21 cellular contexts compared by ENCODE assay signal in the genomic region with DNA sequence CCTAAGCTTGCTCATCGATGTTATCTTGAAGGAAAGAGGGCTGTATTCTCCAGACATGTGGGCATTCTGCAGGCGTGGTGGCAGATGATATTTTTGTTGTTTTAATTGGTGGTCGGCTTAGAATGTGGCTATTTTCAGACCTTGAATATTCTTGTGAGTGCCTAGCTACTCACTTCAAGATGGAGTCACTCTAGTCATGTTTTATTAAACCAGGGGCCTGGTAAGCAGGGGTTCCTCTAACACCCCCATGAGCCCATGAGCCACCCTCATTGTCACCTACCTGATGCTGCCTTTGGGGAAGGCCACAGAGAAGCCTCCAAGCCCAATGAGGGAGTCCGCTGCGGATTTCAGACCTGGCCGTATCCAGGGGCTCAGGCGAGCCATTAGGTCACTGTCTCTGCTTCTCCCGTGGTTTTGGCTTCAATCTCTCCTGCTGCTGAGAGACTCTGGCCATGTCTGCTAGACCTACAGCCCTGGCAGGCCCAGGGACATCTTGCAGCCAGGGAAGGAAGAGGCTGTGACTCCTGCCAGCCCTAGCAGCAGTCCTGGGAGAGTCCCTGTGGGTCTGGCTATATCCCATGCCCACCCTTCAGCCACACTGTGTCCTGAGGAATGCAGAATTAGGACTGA. TPM values are rescaled to one million over a fixed set of nuclear protein-coding genes. Genes with fewer than 3 reads are reported as not detected.
"Had no signal": no experiment of that assay in that cellular context is flagged by ENCODE, and none has a peak within 500 bp of the region (broad histone marks: within the 10 kb centered on the region; RNA-seq: fewer than 3 reads in every experiment).

No MANE protein-coding gene starts in this region.

- H3K4me1 ChIP-seq: psoas muscle, right lobe of liver had no signal

- H3K9me3 Mint-ChIP-seq: activated naive CD4-positive, alpha-beta T cell treated with anti-CD3 and anti-CD28 coated beads for 36 hours; activated T-cell treated with anti-CD3 and anti-CD28 coated beads, Interleukin-2, amount 50 U/mL, for 4 hours; stimulated activated memory B cell treated with anti-CD40 and anti-IgM and Interleukin-4, amounts not matched to agents 10 μg/mL and 1 μg/mL and 100 μg/mL, for 72 hours; WTC11 had no signal

- H3K27ac ChIP-seq: brain microvascular endothelial cell, psoas muscle, right lobe of liver, tibial artery had no signal

- DNase-seq: activated CD4-positive, alpha-beta T cell treated with anti-CD3 and anti-CD28 coated beads for 4 hours; activated CD8-positive, alpha-beta memory T cell treated with anti-CD3 and anti-CD28 coated beads, Interleukin-2, amount 50 U/mL, for 4 hours; activated naive CD4-positive, alpha-beta T cell treated with anti-CD3 and anti-CD28 coated beads for 36 hours; activated T-cell treated with anti-CD3 and anti-CD28 coated beads, Interleukin-2, amount 50 U/mL, for 4 hours; brain microvascular endothelial cell; effector CD4-positive, alpha-beta T cell; hippocampal formation; islet precursor cell; midbrain; stimulated activated CD4-positive, alpha-beta T cell treated with anti-CD3 and anti-CD28 coated beads, Interleukin-4, amount 100 ng/mL, for 24 hours; SW 1271; tibial artery had no signal

- H3K27me3 ChIP-seq: brain microvascular endothelial cell, esophagus muscularis mucosa, right lobe of liver, tibial artery had no signal

- H3K27ac Mint-ChIP-seq: activated naive CD4-positive, alpha-beta T cell treated with anti-CD3 and anti-CD28 coated beads for 36 hours; WTC11 had no signal

- H3K36me3 Mint-ChIP-seq: stimulated activated memory B cell treated with anti-CD40 and anti-IgM and Interleukin-4, amounts not matched to agents 10 μg/mL and 1 μg/mL and 100 μg/mL, for 72 hours; WTC11 had no signal

- H3K4me3 Mint-ChIP-seq: activated naive CD4-positive, alpha-beta T cell treated with anti-CD3 and anti-CD28 coated beads for 36 hours; activated T-cell treated with anti-CD3 and anti-CD28 coated beads, Interleukin-2, amount 50 U/mL, for 4 hours; stimulated activated memory B cell treated with anti-CD40 and anti-IgM and Interleukin-4, amounts not matched to agents 10 μg/mL and 1 μg/mL and 100 μg/mL, for 72 hours; WTC11 had no signal

- H3K36me3 ChIP-seq: brain microvascular endothelial cell, esophagus muscularis mucosa, right lobe of liver, tibial artery had no signal

- ATAC-seq: activated T-cell treated with anti-CD3 and anti-CD28 coated beads, Interleukin-2, amount 50 U/mL, for 4 hours; right lobe of liver; stimulated activated memory B cell treated with anti-CD40 and anti-IgM and Interleukin-4, amounts not matched to agents 10 μg/mL and 1 μg/mL and 100 μg/mL, for 72 hours; WTC11 had no signal

- H3K27me3 Mint-ChIP-seq: stimulated activated memory B cell treated with anti-CD40 and anti-IgM and Interleukin-4, amounts not matched to agents 10 μg/mL and 1 μg/mL and 100 μg/mL, for 72 hours had no signal

- H3K9me3 ChIP-seq: esophagus muscularis mucosa, psoas muscle, right lobe of liver, tibial artery had no signal

- H3K4me3 ChIP-seq: coronary artery, esophagus muscularis mucosa, psoas muscle, right lobe of liver, tibial artery had no signal

RNA-seq across cellular contexts. Expression of gene CYS1, which starts 53.2 kb away (rescaled TPM):
- total RNA-seq: activated naive CD4-positive, alpha-beta T cell treated with anti-CD3 and anti-CD28 coated beads for 36 hours; endothelial cell of umbilical vein; lung microvascular endothelial cell had no signal
- polyA plus RNA-seq: endothelial cell of umbilical vein, neural cell had no signal
